33 cellular contexts compared by ENCODE assay signal in the genomic region with DNA sequence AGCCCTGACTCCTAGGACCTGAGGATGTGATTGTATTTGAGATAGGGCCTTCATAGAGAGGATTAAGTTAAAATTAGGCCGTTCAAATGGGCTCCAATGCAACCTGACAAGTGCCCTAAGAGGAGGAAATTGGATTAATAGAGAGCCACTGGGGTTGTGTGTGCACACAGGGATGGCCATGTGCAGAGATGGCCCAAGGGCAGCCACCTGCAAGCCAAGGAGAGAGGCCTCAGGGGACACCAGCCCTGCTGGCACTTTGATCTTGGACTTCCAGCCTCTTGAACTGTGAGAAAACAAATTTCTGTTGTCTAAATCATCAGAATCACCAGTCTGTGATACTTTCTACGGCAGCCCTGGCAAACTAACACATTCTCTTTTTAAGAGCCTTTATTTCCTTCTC.
"Had no signal": no experiment of that assay in that cellular context is flagged by ENCODE, and none has a peak within 500 bp of the region (broad histone marks: within the 10 kb centered on the region; RNA-seq: fewer than 3 reads in every experiment).

No MANE protein-coding gene starts in this region.

- ATAC-seq: activated CD4-positive, alpha-beta T cell treated with anti-CD3 and anti-CD28 coated beads for 36 hours; activated CD4-positive, CD25-positive, alpha-beta regulatory T cell treated with anti-CD3 and anti-CD28 coated beads, Interleukin-2, amount 50 U/mL, for 24 hours; activated CD8-positive, alpha-beta memory T cell treated with anti-CD3 and anti-CD28 coated beads, Interleukin-2, amount 10 ng/mL, durations not matched to agents 7 days and 5 days; activated CD8-positive, alpha-beta T cell treated with anti-CD3 and anti-CD28 coated beads, Interleukin-2, amount 10 ng/mL, durations not matched to agents 7 days and 5 days; activated naive CD4-positive, alpha-beta T cell treated with anti-CD3 and anti-CD28 coated beads, Interleukin-2, amount 50 U/mL, for 72 hours; activated T-cell treated with anti-CD3 and anti-CD28 coated beads, Interleukin-2, amount 50 U/mL, for 4 hours; activated T-cell treated with anti-CD3 and anti-CD28 coated beads, Interleukin-2, amount 50 U/mL, for 72 hours; activated T-helper 17 cell treated with anti-CD3 and anti-CD28 coated beads, Interleukin-2, amount 50 U/mL, for 72 hours; body of pancreas had no signal

- H3K27me3 ChIP-seq: adrenal gland, body of pancreas, brain microvascular endothelial cell, breast epithelium had no signal

- H3K4me1 ChIP-seq: adrenal gland, body of pancreas, breast epithelium had no signal

- H3K27ac ChIP-seq: adrenal gland, body of pancreas, brain microvascular endothelial cell, breast epithelium, VCaP had no signal

- H3K4me3 ChIP-seq: adrenal gland, body of pancreas, breast epithelium had no signal

- H3K9me3 ChIP-seq: adrenal gland, body of pancreas, breast epithelium had no signal

- DNase-seq: activated B cell treated with CpG ODN at 0.5 μM for 24 hours; activated CD4-positive, alpha-beta memory T cell treated with anti-CD3 and anti-CD28 coated beads, Interleukin-2, amount 10 ng/mL, durations not matched to agents 7 days and 5 days; activated CD4-positive, alpha-beta T cell treated with anti-CD3 and anti-CD28 coated beads for 1 hour; activated CD4-positive, alpha-beta T cell treated with anti-CD3 and anti-CD28 coated beads for 36 hours; activated CD4-positive, alpha-beta T cell treated with anti-CD3 and anti-CD28 coated beads for 48 hours; activated CD4-positive, alpha-beta T cell treated with anti-CD3 and anti-CD28 coated beads, Interleukin-2, amount 10 ng/mL, durations not matched to agents 7 days and 5 days; activated CD4-positive, alpha-beta T cell treated with anti-CD3 and anti-CD28 coated beads, Interleukin-2, amount 50 U/mL, for 48 hours; activated CD8-positive, alpha-beta memory T cell treated with anti-CD3 and anti-CD28 coated beads for 24 hours; activated CD8-positive, alpha-beta memory T cell treated with anti-CD3 and anti-CD28 coated beads, Interleukin-2, amount 10 ng/mL, durations not matched to agents 7 days and 5 days; activated CD8-positive, alpha-beta memory T cell treated with anti-CD3 and anti-CD28 coated beads, Interleukin-2, amount 50 U/mL, for 48 hours; activated CD8-positive, alpha-beta T cell treated with anti-CD3 and anti-CD28 coated beads, Interleukin-2, amount 10 ng/mL, durations not matched to agents 7 days and 5 days; activated effector memory CD4-positive, alpha-beta T cell treated with anti-CD3 and anti-CD28 coated beads, Interleukin-2, amount 50 U/mL, for 16 hours; activated gamma-delta T cell treated with Interleukin-2 at 50 U/mL for 16 hours; activated naive CD4-positive, alpha-beta T cell; activated naive CD4-positive, alpha-beta T cell treated with anti-CD3 and anti-CD28 coated beads for 36 hours; activated naive CD4-positive, alpha-beta T cell treated with anti-CD3 and anti-CD28 coated beads, Interleukin-2, amount 50 U/mL, for 16 hours; activated naive CD8-positive, alpha-beta T cell treated with anti-CD3 and anti-CD28 coated beads for 36 hours; activated T-cell treated with anti-CD3 and anti-CD28 coated beads, Interleukin-2, amount 50 U/mL, for 1 hour; activated T-cell treated with anti-CD3 and anti-CD28 coated beads, Interleukin-2, amount 50 U/mL, for 4 hours; activated T-cell treated with anti-CD3 and anti-CD28 coated beads, Interleukin-2, amount 50 U/mL, for 72 hours; adrenal gland; amniotic stem cell; aorta; body of pancreas; brain microvascular endothelial cell; central memory CD4-positive, alpha-beta T cell; T-helper 2 cell; T-helper 9 cell had no signal

- H3K36me3 ChIP-seq: adrenal gland, brain microvascular endothelial cell, breast epithelium had no signal
